ENCODE assay signal across 10 cellular contexts in genomic region chr7:2072042-2072441, GRCh38.
DNase-seq lines count a peak whose midpoint lies in the region; ATAC-seq and TF ChIP-seq lines count a peak whose summit lies in the region.
"Had no signal": no experiment of that assay in that cellular context is flagged by ENCODE, and none has a peak within 500 bp of the region (broad histone marks: within the 10 kb centered on the region; RNA-seq: fewer than 3 reads in every experiment).

No MANE protein-coding gene starts in this region.

- no peaks in the 10 kb centered on the region for H4K20me1 ChIP-seq in GM23248 (ENCODE audit: insufficient read depth)

- H3K9me3 ChIP-seq in GM23248 (ENCODE audit: low read depth) (no peaks in the 10 kb centered on the region), stomach (no peaks in the 10 kb centered on the region)

- no peak for TF ChIP-seq POLR2A in stomach (IDR thresholded peaks at IDR 0.05)

- DNase-seq in GM10248 (ENCODE audit: extremely low spot score) (peak; percentile 93), SK-N-DZ (ENCODE audit: low spot score) (no peak), GM23248 (no peak), stomach (no peak), NCI-H1694 (lab: John Stamatoyannopoulos, UW) (no peak)
- DNase-seq in activated CD8-positive, alpha-beta T cell treated with anti-CD3 and anti-CD28 coated beads for 36 hours, result peak; percentile 61
- DNase-seq: stimulated activated naive CD4-positive, alpha-beta T cell treated with Interleukin-2 at 50 U/mL for 16 hours had no signal

- no peak overlapping the region for H2AFZ ChIP-seq in GM23248

- CTCF ChIA-PET in GM10248 (lab: Yijun Ruan, JAX), result interaction anchor here (0.8 to 1.5 kb wide), 4 partner anchors 10 to 226 kb away, joined by 3 to 7 read pairs (median 3); no protein-coding TSS in a partner anchor
- CTCF ChIA-PET in activated CD8-positive, alpha-beta T cell treated with anti-CD3 and anti-CD28 coated beads for 36 hours (lab: Charles Lee), result no interaction called here

- no peaks in the 10 kb centered on the region for H3K79me2 ChIP-seq in GM23248 (ENCODE audit: insufficient read depth)

- H3K4me1 ChIP-seq in GM23248 (ENCODE audit: insufficient read depth) (no peaks in the 10 kb centered on the region), stomach (no peaks in the 10 kb centered on the region)

- no peaks in the 10 kb centered on the region for H3K9me2 ChIP-seq in GM23248 (ENCODE audit: insufficient read depth)

- H3K4me3 ChIP-seq in GM23248, result no peak overlapping the region
- no peak overlapping the region for H3K4me3 ChIP-seq in stomach

- no peaks in the 10 kb centered on the region for H3K36me3 Mint-ChIP-seq in activated CD8-positive, alpha-beta T cell treated with anti-CD3 and anti-CD28 coated beads for 36 hours (ENCODE audit: low read depth)

- H3K27me3 ChIP-seq in GM23248 (replicated peaks; ENCODE audit: insufficient read depth) (no peaks in the 10 kb centered on the region), stomach (no peaks in the 10 kb centered on the region)

- H3K9ac ChIP-seq in GM23248, result no peak overlapping the region

- in situ Hi-C loops in GM23248 (cut with MboI), result no loop called here

- POLR2A ChIA-PET in GM10248 (lab: Yijun Ruan, JAX), result interaction anchor here (0.9 kb wide), 1 partner anchor 37 kb away, joined by 3 read pairs; no protein-coding TSS in a partner anchor
- POLR2A ChIA-PET in activated CD8-positive, alpha-beta T cell treated with anti-CD3 and anti-CD28 coated beads for 36 hours (lab: Charles Lee), result interaction anchor here (1.0 kb wide), 1 partner anchor 40 kb away, joined by 4 read pairs; no protein-coding TSS in a partner anchor

- H3K27me3 Mint-ChIP-seq in activated CD8-positive, alpha-beta T cell treated with anti-CD3 and anti-CD28 coated beads for 36 hours, result no peaks in the 10 kb centered on the region

- WGBS in GM23248 (ENCODE audit: low coverage in 1 of 2, low lambda C conversion rate in 2 of 2, missing lambda C conversion rate in 2 of 2), 2 experiments, result 62 to 70% methylated on average over 12 of the region's 12 CpGs
- 79 to 95% (median 92%) methylated on average over 11 to 12 of the region's 12 CpGs for WGBS in stomach, 5 donors

- no peak for TF ChIP-seq CTCF in GM10248 (IDR thresholded peaks at IDR 0.05; ENCODE audit: control extremely low read depth, extremely low read depth, low read depth, missing control alignments)
- TF ChIP-seq CTCF in activated CD8-positive, alpha-beta T cell treated with anti-CD3 and anti-CD28 coated beads for 36 hours (IDR thresholded peaks at IDR 0.05), result no peak
- no peak for TF ChIP-seq CTCF in stomach (IDR thresholded peaks at IDR 0.05)

- TF ChIP-seq EP300 in stomach (IDR thresholded peaks at IDR 0.05), result no peak

- H3K4me2 ChIP-seq in GM23248 (ENCODE audit: unreplicated experiment), result no peak overlapping the region

- H3K36me3 ChIP-seq in GM23248 (ENCODE audit: low read depth) (no peaks in the 10 kb centered on the region), stomach (peaks cover 0 to 36% (median 30%) of the 10 kb centered on the region in 4 donors)

- H3K27ac ChIP-seq in GM23248, result no peak overlapping the region
- no peak overlapping the region for H3K27ac ChIP-seq in stomach

- intact Hi-C loops in activated CD8-positive, alpha-beta T cell treated with anti-CD3 and anti-CD28 coated beads for 36 hours (cut with micrococcal nuclease), result no loop called here
- intact Hi-C loops in stomach (cut with DNase I; ENCODE audit: low total_unique reads), result no loop called here

- no peak overlapping the region for H3K4me3 Mint-ChIP-seq in activated CD8-positive, alpha-beta T cell treated with anti-CD3 and anti-CD28 coated beads for 36 hours
- H3K4me3 Mint-ChIP-seq: CD14-positive monocyte had no signal

- H3K9me3 Mint-ChIP-seq in activated CD8-positive, alpha-beta T cell treated with anti-CD3 and anti-CD28 coated beads for 36 hours, result no peaks in the 10 kb centered on the region

- H3K27ac Mint-ChIP-seq in activated CD8-positive, alpha-beta T cell treated with anti-CD3 and anti-CD28 coated beads for 36 hours, result peak overlapping the region; percentile 70

- ATAC-seq in GM19328 (IDR thresholded peaks at IDR 0.05; ENCODE audit: unreplicated experiment) (peak; percentile 76), HG02885 (IDR thresholded peaks at IDR 0.05; ENCODE audit: poor library complexity, unreplicated experiment) (peak; percentile 94)
- ATAC-seq in activated CD8-positive, alpha-beta T cell treated with anti-CD3 and anti-CD28 coated beads for 36 hours, result peak; percentile 93

- peaks cover 14% of the 10 kb centered on the region for H3K4me1 Mint-ChIP-seq in activated CD8-positive, alpha-beta T cell treated with anti-CD3 and anti-CD28 coated beads for 36 hours (ENCODE audit: low read depth)

- H3F3A ChIP-seq in GM23248 (ENCODE audit: insufficient read depth), result no peaks in the 10 kb centered on the region

Comparison
In these comparisons a context has a peak if more than half of its experiments do, and no peak if none do; other contexts are left out.
1. DNase-seq: peak in GM10248 (single experiment) and activated CD8-positive, alpha-beta T cell treated with anti-CD3 and anti-CD28 coated beads for 36 hours (single experiment); none in SK-N-DZ (single experiment), GM23248 (single experiment), stomach (single experiment) and NCI-H1694 (single experiment).
2. Peak in every context shown above with its lines, with median percentiles within 50 percentile points of each other: ATAC-seq.